ENCODE assay signal across 17 cellular contexts in the genomic region with DNA sequence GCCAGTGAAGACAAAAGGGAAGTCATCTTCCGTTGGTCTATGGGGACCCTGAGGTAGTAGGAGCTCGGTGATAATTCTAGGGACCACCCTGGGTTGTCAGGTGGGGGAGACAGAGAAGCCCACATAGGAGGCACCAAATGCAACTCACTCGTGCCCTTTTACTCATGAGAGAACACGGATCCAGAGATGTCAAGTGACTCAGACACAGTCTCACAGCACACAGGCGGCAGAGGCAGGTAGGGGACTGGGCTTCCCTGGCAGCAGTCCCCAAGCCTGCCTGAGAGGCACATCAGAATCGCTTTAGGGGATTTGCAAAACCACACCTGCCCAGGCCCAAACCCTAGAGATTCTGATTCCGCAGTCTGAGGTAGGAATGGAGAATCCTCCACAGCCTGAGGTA. TPM values are rescaled to one million over a fixed set of nuclear protein-coding genes. Genes with fewer than 3 reads are reported as not detected.
DNase-seq lines count a peak whose midpoint lies in the region; ATAC-seq and TF ChIP-seq lines count a peak whose summit lies in the region.
"Had no signal": no experiment of that assay in that cellular context is flagged by ENCODE, and none has a peak within 500 bp of the region (broad histone marks: within the 10 kb centered on the region; RNA-seq: fewer than 3 reads in every experiment).

No MANE protein-coding gene starts in this region.

- H3K9me3 Mint-ChIP-seq in activated T-cell treated with anti-CD3 and anti-CD28 coated beads, Interleukin-2, amount 50 U/mL, for 72 hours: no peaks in the 10 kb centered on the region
- no peaks in the 10 kb centered on the region for H3K9me3 Mint-ChIP-seq in chondrocyte (ENCODE audit: low read depth)
- H3K9me3 Mint-ChIP-seq in stimulated activated memory B cell treated with anti-CD40 and anti-IgM and Interleukin-4, amounts not matched to agents 10 μg/mL and 1 μg/mL and 100 μg/mL, for 72 hours: no peaks in the 10 kb centered on the region
- H3K9me3 Mint-ChIP-seq: WTC11 had no signal

- TF ChIP-seq POLR2A in Peyer's patch (IDR thresholded peaks at IDR 0.05): no peak
- TF ChIP-seq POLR2A in heart left ventricle (IDR thresholded peaks at IDR 0.05): no peak

- no peaks in the 10 kb centered on the region for H3K27me3 Mint-ChIP-seq in activated T-cell treated with anti-CD3 and anti-CD28 coated beads, Interleukin-2, amount 50 U/mL, for 72 hours (ENCODE audit: low read depth)
- H3K27me3 Mint-ChIP-seq in chondrocyte (ENCODE audit: low read depth): no peaks in the 10 kb centered on the region
- H3K27me3 Mint-ChIP-seq in stimulated activated memory B cell treated with anti-CD40 and anti-IgM and Interleukin-4, amounts not matched to agents 10 μg/mL and 1 μg/mL and 100 μg/mL, for 72 hours: no peaks in the 10 kb centered on the region

- H3K27ac Mint-ChIP-seq in activated T-cell treated with anti-CD3 and anti-CD28 coated beads, Interleukin-2, amount 50 U/mL, for 72 hours: peak overlapping the region; percentile 99
- peak overlapping the region; percentile 11 for H3K27ac Mint-ChIP-seq in chondrocyte (ENCODE audit: unreplicated experiment)
- peak overlapping the region; percentile 92 for H3K27ac Mint-ChIP-seq in stimulated activated memory B cell treated with anti-CD40 and anti-IgM and Interleukin-4, amounts not matched to agents 10 μg/mL and 1 μg/mL and 100 μg/mL, for 72 hours
- H3K27ac Mint-ChIP-seq: WTC11 had no signal

- H3K4me3 ChIP-seq in Peyer's patch (peak overlapping the region in 1 of 4 donors; percentile 40), heart left ventricle (no peak overlapping the region)
- H3K4me3 ChIP-seq: ascending aorta, uterus had no signal

- peak overlapping the region; percentile 89 to 96 for H3K4me3 Mint-ChIP-seq in activated T-cell treated with anti-CD3 and anti-CD28 coated beads, Interleukin-2, amount 50 U/mL, for 72 hours
- no peak overlapping the region for H3K4me3 Mint-ChIP-seq in chondrocyte (ENCODE audit: unreplicated experiment)
- H3K4me3 Mint-ChIP-seq in stimulated activated memory B cell treated with anti-CD40 and anti-IgM and Interleukin-4, amounts not matched to agents 10 μg/mL and 1 μg/mL and 100 μg/mL, for 72 hours: peak overlapping the region; percentile 87
- H3K4me3 Mint-ChIP-seq: WTC11 had no signal

- TF ChIP-seq CTCF in Peyer's patch (IDR thresholded peaks at IDR 0.05) (no peak), chondrocyte (IDR thresholded peaks at IDR 0.05) (no peak), heart left ventricle (IDR thresholded peaks at IDR 0.05) (no peak)

- no peak for DNase-seq in activated T-cell treated with anti-CD3 and anti-CD28 coated beads, Interleukin-2, amount 50 U/mL, for 72 hours
- no peak for DNase-seq in activated T-cell treated with anti-CD3 and anti-CD28 coated beads, Interleukin-2, amount 50 U/mL, for 1 hour
- DNase-seq in Peyer's patch (peak in 1 of 3 donors; percentile 34), chondrocyte (ENCODE audit: low spot score) (no peak), heart left ventricle (no peak), cerebellum (ENCODE audit: low spot score) (no peak)
- DNase-seq: COR-L47, foreskin fibroblast, NCI-H146, NCI-H226, SW 1271, uterus had no signal

- no peaks in the 10 kb centered on the region for H3K36me3 ChIP-seq in Peyer's patch
- no peaks in the 10 kb centered on the region for H3K36me3 ChIP-seq in heart left ventricle
- H3K36me3 ChIP-seq: ascending aorta, uterus had no signal

- H3K27ac ChIP-seq in Peyer's patch: peak overlapping the region in 3 of 4 donors; percentile 7 to 76 (median 21)
- H3K27ac ChIP-seq in heart left ventricle: no peak overlapping the region
- H3K27ac ChIP-seq: ascending aorta, uterus had no signal

- H3K4me1 Mint-ChIP-seq in activated T-cell treated with anti-CD3 and anti-CD28 coated beads, Interleukin-2, amount 50 U/mL, for 72 hours (ENCODE audit: low read depth): peaks cover 75% of the 10 kb centered on the region
- peaks cover 4% of the 10 kb centered on the region for H3K4me1 Mint-ChIP-seq in chondrocyte (ENCODE audit: low read depth)
- peaks cover 100% of the 10 kb centered on the region for H3K4me1 Mint-ChIP-seq in stimulated activated memory B cell treated with anti-CD40 and anti-IgM and Interleukin-4, amounts not matched to agents 10 μg/mL and 1 μg/mL and 100 μg/mL, for 72 hours

- intact Hi-C loops in heart left ventricle (cut with DNase I): no loop called here

- no peaks in the 10 kb centered on the region for H3K9me3 ChIP-seq in Peyer's patch
- H3K9me3 ChIP-seq in heart left ventricle: no peaks in the 10 kb centered on the region
- H3K9me3 ChIP-seq: ascending aorta, uterus had no signal

- 70 to 87% (median 77%) methylated on average over 7 of the region's 7 CpGs for WGBS in heart left ventricle, 4 donors

- peaks cover 0 to 25% (median 11%) of the 10 kb centered on the region in 4 donors for H3K4me1 ChIP-seq in Peyer's patch
- peaks cover 0 to 15% (median 0%) of the 10 kb centered on the region in 12 donors for H3K4me1 ChIP-seq in heart left ventricle
- H3K4me1 ChIP-seq: ascending aorta, uterus had no signal

- H3K36me3 Mint-ChIP-seq in activated T-cell treated with anti-CD3 and anti-CD28 coated beads, Interleukin-2, amount 50 U/mL, for 72 hours (ENCODE audit: insufficient read depth in 2 of 2): peaks cover 30 to 44% of the 10 kb centered on the region in 2 donors
- no peaks in the 10 kb centered on the region for H3K36me3 Mint-ChIP-seq in chondrocyte (ENCODE audit: low read depth)
- peaks cover 43% of the 10 kb centered on the region for H3K36me3 Mint-ChIP-seq in stimulated activated memory B cell treated with anti-CD40 and anti-IgM and Interleukin-4, amounts not matched to agents 10 μg/mL and 1 μg/mL and 100 μg/mL, for 72 hours
- H3K36me3 Mint-ChIP-seq: WTC11 had no signal

- H3K27me3 ChIP-seq in Peyer's patch: no peaks in the 10 kb centered on the region
- H3K27me3 ChIP-seq in heart left ventricle: peaks cover 0 to 41% (median 5%) of the 10 kb centered on the region in 9 donors
- H3K27me3 ChIP-seq: ascending aorta, uterus had no signal

- ATAC-seq in activated T-cell treated with anti-CD3 and anti-CD28 coated beads, Interleukin-2, amount 50 U/mL, for 72 hours (replicated peaks in 1 of 2): no peak
- no peak for ATAC-seq in stimulated activated memory B cell treated with anti-CD40 and anti-IgM and Interleukin-4, amounts not matched to agents 10 μg/mL and 1 μg/mL and 100 μg/mL, for 72 hours
- ATAC-seq in heart left ventricle (no peak), GM19328 (IDR thresholded peaks at IDR 0.05; ENCODE audit: unreplicated experiment) (no peak)
- ATAC-seq: WTC11 had no signal

RNA-seq across cellular contexts. Expression of a gene that starts 31.3 kb away (rescaled TPM):
- 100 to 1,000 TPM; 254 to 298 TPM for total RNA-seq in activated T-cell treated with anti-CD3 and anti-CD28 coated beads, Interleukin-2, amount 50 U/mL, for 72 hours
- total RNA-seq in Peyer's patch (1 to 10 TPM; 2.1 to 9.9 (median 6.0) TPM), chondrocyte (1.8 to 2.9 TPM in 2 of 3 replicates, not detected in the other), heart left ventricle (1 to 10 TPM in 3 of 9 donors, under 1 TPM in 6; 0.21 to 8.7 (median 0.65) TPM), cerebellum (not detected)
- polyA plus RNA-seq in heart left ventricle: under 1 TPM; 0.35 to 0.38 TPM
- polyA plus RNA-seq: AG04450 had no signal

Comparison
In these comparisons a context has a peak if more than half of its experiments do, and no peak if none do; other contexts are left out.
1. H3K27ac Mint-ChIP-seq: peak in every context shown above with its lines; median percentile 99 in activated T-cell treated with anti-CD3 and anti-CD28 coated beads, Interleukin-2, amount 50 U/mL, for 72 hours; 92 in stimulated activated memory B cell treated with anti-CD40 and anti-IgM and Interleukin-4, amounts not matched to agents 10 μg/mL and 1 μg/mL and 100 μg/mL, for 72 hours; 11 in chondrocyte.
2. H3K27ac ChIP-seq: peak in Peyer's patch (3 of 4); none in heart left ventricle (0 of 12).
3. RNA of a gene that starts 31.3 kb away (total RNA-seq): 254 to 298 TPM in activated T-cell treated with anti-CD3 and anti-CD28 coated beads, Interleukin-2, amount 50 U/mL, for 72 hours; 2.1 to 9.9 TPM in Peyer's patch, 1.8 to 2.9 TPM in chondrocyte, 0.21 to 8.7 TPM in heart left ventricle and not detected in cerebellum (single experiment); every median in the first group is over 10 times any median in the second.